Comparison of ENCODE assay signal across 18 cellular contexts in the genomic region with DNA sequence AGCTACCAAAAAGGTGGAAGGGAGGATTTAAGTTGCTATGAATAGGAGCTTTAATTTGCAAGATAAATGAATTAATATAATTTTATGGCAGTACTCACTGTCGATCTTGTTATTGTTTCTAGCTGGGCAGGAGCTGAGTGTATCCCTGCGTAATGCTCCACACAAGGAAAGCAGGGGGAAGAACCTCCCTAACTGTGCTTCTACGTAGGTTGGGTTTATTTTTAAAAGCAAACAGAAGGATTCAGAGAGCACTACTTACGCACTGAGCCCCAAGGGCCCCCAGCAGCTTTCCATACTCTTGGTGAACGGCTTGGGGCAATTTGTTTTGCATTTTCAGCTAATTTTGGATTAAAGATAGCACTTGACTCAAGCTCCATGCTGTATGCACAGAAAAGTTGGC.
"Had no signal": no experiment of that assay in that cellular context is flagged by ENCODE, and none has a peak within 500 bp of the region (broad histone marks: within the 10 kb centered on the region; RNA-seq: fewer than 3 reads in every experiment).

No MANE protein-coding gene starts in this region.

- H3K27me3 Mint-ChIP-seq: activated CD4-positive, alpha-beta memory T cell treated with anti-CD3 and anti-CD28 coated beads for 36 hours; activated naive CD8-positive, alpha-beta T cell treated with anti-CD3 and anti-CD28 coated beads, Interleukin-2, amount 50 U/mL, for 24 hours had no signal

- H3K27ac Mint-ChIP-seq: neural progenitor cell had no signal

- H3K27ac ChIP-seq: cardiac muscle cell, foreskin keratinocyte, pancreas, thyroid gland had no signal

- H3K27me3 ChIP-seq: cardiac muscle cell, foreskin keratinocyte, left lung, neural progenitor cell, pancreas, stomach, thyroid gland, uterus had no signal

- H3K4me3 Mint-ChIP-seq: activated CD4-positive, alpha-beta memory T cell treated with anti-CD3 and anti-CD28 coated beads for 36 hours; activated naive CD8-positive, alpha-beta T cell treated with anti-CD3 and anti-CD28 coated beads, Interleukin-2, amount 50 U/mL, for 24 hours; neural progenitor cell had no signal

- H3K9me3 ChIP-seq: left lung, pancreas, stomach, thyroid gland, uterus had no signal

- H3K9ac ChIP-seq: neural progenitor cell had no signal

- ATAC-seq: activated naive CD8-positive, alpha-beta T cell treated with anti-CD3 and anti-CD28 coated beads, Interleukin-2, amount 50 U/mL, for 24 hours; foreskin keratinocyte; left lung; pancreas had no signal

- H3K36me3 ChIP-seq: neural progenitor cell, uterus had no signal

- H3K9me3 Mint-ChIP-seq: activated CD4-positive, alpha-beta memory T cell treated with anti-CD3 and anti-CD28 coated beads for 36 hours; activated naive CD8-positive, alpha-beta T cell treated with anti-CD3 and anti-CD28 coated beads, Interleukin-2, amount 50 U/mL, for 24 hours; activated T-helper 1 cell treated with anti-CD3 and anti-CD28 coated beads, Interleukin-12 subunit alpha, Interleukin-12 subunit beta, Interleukin-2, Interleukin-4 antibody, amounts not matched to agents 30 ng/mL and 10 ng/mL and 1 ng/mL, durations not matched to agents 14 hours and 24 hours and 36 hours; neural progenitor cell had no signal

- H2AFZ ChIP-seq: neural progenitor cell had no signal

- H3K4me3 ChIP-seq: cardiac muscle cell, left lung, neural progenitor cell, pancreas, stomach, thyroid gland, uterus had no signal

- DNase-seq: activated CD4-positive, alpha-beta memory T cell treated with anti-CD3 and anti-CD28 coated beads for 36 hours; activated naive CD4-positive, alpha-beta T cell treated with Interleukin-2 at 50 U/mL for 16 hours; activated naive CD8-positive, alpha-beta T cell treated with anti-CD3 and anti-CD28 coated beads, Interleukin-2, amount 50 U/mL, for 24 hours; cortex of kidney; foreskin keratinocyte; islet precursor cell; left lung; mesenchymal stem cell; pancreas; stimulated activated CD4-positive, alpha-beta T cell treated with anti-CD3 and anti-CD28 coated beads, Interleukin-15, amount 100 ng/mL, for 24 hours; stimulated activated CD4-positive, alpha-beta T cell treated with anti-CD3 and anti-CD28 coated beads, Interleukin-4, amount 100 ng/mL, for 24 hours; stomach; SW 1271; thyroid gland; uterus had no signal
